Comparison of ENCODE assay signal across 23 cellular contexts in the genomic region with DNA sequence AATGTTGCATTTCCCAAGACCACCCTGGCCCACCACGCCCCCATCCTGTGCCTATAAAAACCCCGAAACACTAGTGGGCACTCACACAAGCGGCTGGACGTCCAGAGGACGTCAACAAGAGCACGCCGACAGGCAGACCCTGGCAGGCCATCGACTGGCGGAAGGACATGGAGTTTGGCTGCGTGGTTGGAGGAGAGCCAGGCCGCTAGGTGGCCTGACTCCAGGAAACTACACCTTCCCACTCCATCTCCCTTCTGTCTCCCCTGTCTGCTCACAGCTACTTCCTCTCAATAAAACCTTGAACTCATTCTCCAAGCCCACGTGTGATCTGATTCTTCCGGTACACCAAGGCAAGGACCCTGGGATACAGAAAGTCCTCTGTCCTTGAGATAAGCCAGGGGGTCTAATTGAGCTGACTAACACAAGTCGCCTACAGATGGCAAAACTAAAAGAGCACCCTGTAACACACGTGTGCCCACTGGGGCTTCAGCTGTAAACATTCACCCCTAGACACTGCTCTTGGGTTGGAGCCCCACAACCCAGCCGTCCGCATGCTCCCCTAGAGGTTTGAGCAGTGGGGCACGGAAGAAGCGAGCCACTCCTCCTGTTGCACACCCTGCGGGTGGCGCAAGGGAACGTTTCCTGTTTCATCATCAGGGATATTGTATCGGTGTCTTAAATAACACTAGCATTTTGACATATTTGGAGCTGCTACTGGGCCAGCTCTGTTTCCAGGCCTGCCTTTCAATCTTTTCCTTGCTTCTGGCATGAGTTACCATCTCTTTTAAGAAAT. TPM values are rescaled to one million over a fixed set of nuclear protein-coding genes. Genes with fewer than 3 reads are reported as not detected.
DNase-seq lines count a peak whose midpoint lies in the region; ATAC-seq and TF ChIP-seq lines count a peak whose summit lies in the region.
"Had no signal": no experiment of that assay in that cellular context is flagged by ENCODE, and none has a peak within 500 bp of the region (broad histone marks: within the 10 kb centered on the region; RNA-seq: fewer than 3 reads in every experiment).

No MANE protein-coding gene starts in this region.

- H3K27me3 Mint-ChIP-seq in endodermal cell (ENCODE audit: insufficient read depth): no peaks in the 10 kb centered on the region
- H3K27me3 Mint-ChIP-seq: activated CD4-positive, alpha-beta memory T cell treated with anti-CD3 and anti-CD28 coated beads for 36 hours; CD4-positive, alpha-beta T cell; stimulated activated naive B cell treated with anti-CD40 and anti-IgM and Interleukin-4, amounts not matched to agents 10 μg/mL and 1 μg/mL and 100 μg/mL, for 72 hours had no signal

- ATAC-seq in Right ventricle myocardium superior (ENCODE audit: poor library complexity): no peak
- ATAC-seq in left ventricle myocardium superior: no peak
- peak; percentile 43 to 71 for ATAC-seq in upper lobe of left lung (ENCODE audit: low FRiP score in 2 of 2)
- no peak for ATAC-seq in HG03135 (IDR thresholded peaks at IDR 0.05; ENCODE audit: unreplicated experiment)
- no peak for ATAC-seq in SK-N-SH treated with all-trans-retinoic acid at 6 μM for 48 hours
- no peak for ATAC-seq in gastroesophageal sphincter
- ATAC-seq: Panc1; stimulated activated naive B cell treated with anti-CD40 and anti-IgM and Interleukin-4, amounts not matched to agents 10 μg/mL and 1 μg/mL and 100 μg/mL, for 72 hours had no signal

- no peaks in the 10 kb centered on the region for H3K36me3 Mint-ChIP-seq in endodermal cell (ENCODE audit: low read depth)
- H3K36me3 Mint-ChIP-seq: activated CD4-positive, alpha-beta memory T cell treated with anti-CD3 and anti-CD28 coated beads for 36 hours; stimulated activated naive B cell treated with anti-CD40 and anti-IgM and Interleukin-4, amounts not matched to agents 10 μg/mL and 1 μg/mL and 100 μg/mL, for 72 hours had no signal

- H3K27ac ChIP-seq in endodermal cell (ENCODE audit: low read depth, low read length) (no peak overlapping the region), upper lobe of left lung (peak overlapping the region; percentile 20 to 75 (median 46)), gastroesophageal sphincter (no peak overlapping the region)
- H3K27ac ChIP-seq: transverse colon, WERI-Rb-1 had no signal

- WGBS in endodermal cell (ENCODE audit: insufficient coverage in 1 of 2, insufficient read length in 1 of 2), 2 experiments: 92 to 93% methylated on average over 15 to 23 of the region's 23 CpGs
- WGBS in upper lobe of left lung, 2 donors: 85 to 86% methylated on average over 22 to 23 of the region's 23 CpGs
- 81 to 89% methylated on average over 10 to 12 of the region's 23 CpGs for WGBS in gastroesophageal sphincter (ENCODE audit: low coverage in 1 of 2), 2 donors

- no peaks in the 10 kb centered on the region for H3K4me1 Mint-ChIP-seq in endodermal cell
- H3K4me1 Mint-ChIP-seq: stimulated activated naive B cell treated with anti-CD40 and anti-IgM and Interleukin-4, amounts not matched to agents 10 μg/mL and 1 μg/mL and 100 μg/mL, for 72 hours had no signal

- no peaks in the 10 kb centered on the region for H3K9me3 ChIP-seq in endodermal cell (ENCODE audit: control insufficient read depth, low read length)
- H3K9me3 ChIP-seq in upper lobe of left lung: peaks cover 0 to 4% (median 0%) of the 10 kb centered on the region in 4 donors
- H3K9me3 ChIP-seq in gastroesophageal sphincter: peaks cover 0 to 22% (median 0%) of the 10 kb centered on the region in 3 donors

- TF ChIP-seq POLR2A in upper lobe of left lung (IDR thresholded peaks at IDR 0.05) (no peak), gastroesophageal sphincter (IDR thresholded peaks at IDR 0.05) (no peak)

- no peak overlapping the region for H3K9ac ChIP-seq in endodermal cell (ENCODE audit: extremely low read depth, low read length, poor library complexity, severe bottlenecking)

- DNase-seq in Right ventricle myocardium superior: peak; percentile 74
- DNase-seq in left ventricle myocardium superior: no peak
- DNase-seq in NOMO-1 treated with dmso at 0.1 percent for 144 hours (lab: John Stamatoyannopoulos, UW; ENCODE audit: unreplicated experiment): peak; percentile 96
- DNase-seq in endodermal cell: peak; percentile 55
- DNase-seq in upper lobe of left lung: peak; percentile 10 to 72
- DNase-seq: activated CD4-positive, alpha-beta memory T cell treated with anti-CD3 and anti-CD28 coated beads for 36 hours; activated naive CD4-positive, alpha-beta T cell treated with Interleukin-2 at 50 U/mL for 16 hours; CD4-positive, alpha-beta T cell; cerebellar nuclear complex; DMS53; head of caudate nucleus; kidney; NCI-H524 treated with DMSO at 0.1 percent for 48 hours; stimulated activated naive B cell treated with anti-CD40 and anti-IgM and Interleukin-4, amounts not matched to agents 10 μg/mL and 1 μg/mL and 100 μg/mL, for 72 hours; transverse colon; WERI-Rb-1 had no signal

- no peak overlapping the region for H3K27ac Mint-ChIP-seq in endodermal cell
- H3K27ac Mint-ChIP-seq: activated CD4-positive, alpha-beta memory T cell treated with anti-CD3 and anti-CD28 coated beads for 36 hours; CD4-positive, alpha-beta T cell; stimulated activated naive B cell treated with anti-CD40 and anti-IgM and Interleukin-4, amounts not matched to agents 10 μg/mL and 1 μg/mL and 100 μg/mL, for 72 hours had no signal

- TF ChIP-seq CTCF in endodermal cell (conservative IDR thresholded peaks at IDR 0.05) (no peak), upper lobe of left lung (IDR thresholded peaks at IDR 0.05) (no peak), gastroesophageal sphincter (IDR thresholded peaks at IDR 0.05) (no peak)

- no peaks in the 10 kb centered on the region for H3K27me3 ChIP-seq in endodermal cell (ENCODE audit: control insufficient read depth, insufficient read depth, low read length, poor library complexity, severe bottlenecking)
- H3K27me3 ChIP-seq in upper lobe of left lung: no peaks in the 10 kb centered on the region
- H3K27me3 ChIP-seq in gastroesophageal sphincter: no peaks in the 10 kb centered on the region
- H3K27me3 ChIP-seq: transverse colon had no signal

- H3K36me3 ChIP-seq in endodermal cell (ENCODE audit: control insufficient read depth, insufficient read depth, low read length) (no peaks in the 10 kb centered on the region), upper lobe of left lung (no peaks in the 10 kb centered on the region), gastroesophageal sphincter (no peaks in the 10 kb centered on the region)
- H3K36me3 ChIP-seq: transverse colon, WERI-Rb-1 had no signal

- H3K4me3 ChIP-seq in endodermal cell (ENCODE audit: low read length) (no peak overlapping the region), upper lobe of left lung (no peak overlapping the region), gastroesophageal sphincter (no peak overlapping the region)
- H3K4me3 ChIP-seq: transverse colon had no signal

- TF ChIP-seq EP300 in upper lobe of left lung (IDR thresholded peaks at IDR 0.05): no peak
- no peak for TF ChIP-seq EP300 in gastroesophageal sphincter (IDR thresholded peaks at IDR 0.05)

- no peaks in the 10 kb centered on the region for H3K9me3 Mint-ChIP-seq in endodermal cell

- H3K4me1 ChIP-seq in endodermal cell (ENCODE audit: control insufficient read depth, insufficient read depth, low read length): no peaks in the 10 kb centered on the region
- H3K4me1 ChIP-seq in upper lobe of left lung: no peaks in the 10 kb centered on the region
- no peaks in the 10 kb centered on the region for H3K4me1 ChIP-seq in gastroesophageal sphincter

- no peak overlapping the region for H3K4me3 Mint-ChIP-seq in endodermal cell
- H3K4me3 Mint-ChIP-seq: activated CD4-positive, alpha-beta memory T cell treated with anti-CD3 and anti-CD28 coated beads for 36 hours; CD4-positive, alpha-beta T cell; stimulated activated naive B cell treated with anti-CD40 and anti-IgM and Interleukin-4, amounts not matched to agents 10 μg/mL and 1 μg/mL and 100 μg/mL, for 72 hours had no signal

- intact Hi-C loops in Right ventricle myocardium superior (cut with DNase I) (no loop called here), left ventricle myocardium superior (cut with micrococcal nuclease) (no loop called here)

TF ChIP-seq in SK-N-SH treated with all-trans-retinoic acid at 6 μM for 48 hours, 23 proteins besides CTCF, POLR2A, EP300 and RAD21 (continues in another document):
- TF ChIP-seq ZNF565 (CRISPR knock-in tag; conservative IDR thresholded peaks at IDR 0.05; ENCODE audit: low read depth): no peak
- TF ChIP-seq OSR1 (CRISPR knock-in tag; IDR thresholded peaks at IDR 0.05): no peak
- no peak for TF ChIP-seq CREB5 (CRISPR knock-in tag; IDR thresholded peaks at IDR 0.05; ENCODE audit: low read depth)
- TF ChIP-seq SNAI2 (CRISPR knock-in tag; IDR thresholded peaks at IDR 0.05): no peak
- TF ChIP-seq TCF4 (CRISPR knock-in tag; IDR thresholded peaks at IDR 0.05; ENCODE audit: borderline replicate concordance): no peak
- no peak for TF ChIP-seq TOX (CRISPR knock-in tag; IDR thresholded peaks at IDR 0.05; ENCODE audit: borderline replicate concordance)
- TF ChIP-seq, protein P1, sequence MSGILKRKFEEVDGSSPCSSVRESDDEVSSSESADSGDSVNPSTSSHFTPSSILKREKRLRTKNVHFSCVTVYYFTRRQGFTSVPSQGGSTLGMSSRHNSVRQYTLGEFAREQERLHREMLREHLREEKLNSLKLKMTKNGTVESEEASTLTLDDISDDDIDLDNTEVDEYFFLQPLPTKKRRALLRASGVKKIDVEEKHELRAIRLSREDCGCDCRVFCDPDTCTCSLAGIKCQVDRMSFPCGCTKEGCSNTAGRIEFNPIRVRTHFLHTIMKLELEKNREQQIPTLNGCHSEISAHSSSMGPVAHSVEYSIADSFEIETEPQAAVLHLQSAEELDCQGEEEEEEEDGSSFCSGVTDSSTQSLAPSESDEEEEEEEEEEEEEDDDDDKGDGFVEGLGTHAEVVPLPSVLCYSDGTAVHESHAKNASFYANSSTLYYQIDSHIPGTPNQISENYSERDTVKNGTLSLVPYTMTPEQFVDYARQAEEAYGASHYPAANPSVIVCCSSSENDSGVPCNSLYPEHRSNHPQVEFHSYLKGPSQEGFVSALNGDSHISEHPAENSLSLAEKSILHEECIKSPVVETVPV (CRISPR knock-in tag; IDR thresholded peaks at IDR 0.05): no peak

RNA-seq across cellular contexts. Expression of gene TAF11L2, which starts 54.5 kb away (rescaled TPM):
- total RNA-seq in Right ventricle myocardium superior: not detected
- not detected for total RNA-seq in left ventricle myocardium superior
- not detected for total RNA-seq in endodermal cell
- not detected for polyA plus RNA-seq in endodermal cell (2013, experiment 1 of 2)
- polyA plus RNA-seq in endodermal cell (2013, experiment 2 of 2): not detected
- not detected for total RNA-seq in upper lobe of left lung
- not detected for total RNA-seq in gastroesophageal sphincter
- total RNA-seq: activated CD4-positive, alpha-beta memory T cell treated with anti-CD3 and anti-CD28 coated beads for 36 hours; aorta; CD4-positive, alpha-beta T cell; kidney; mononuclear cell; T-helper 1 cell treated with Interleukin-12 subunit alpha and Interleukin-12 subunit beta and Interleukin-4 antibody, amounts not matched to agents 30 ng/mL and 1 ng/mL, for 36 hours; transverse colon had no signal
- polyA plus RNA-seq: aorta had no signal

Comparison
In these comparisons a context has a peak if more than half of its experiments do, and no peak if none do; other contexts are left out.
1. ATAC-seq: peak in upper lobe of left lung (2 of 2); none in Right ventricle myocardium superior (single experiment), left ventricle myocardium superior (single experiment), HG03135 (single experiment), SK-N-SH treated with all-trans-retinoic acid at 6 μM for 48 hours (single experiment) and gastroesophageal sphincter (single experiment).
2. H3K27ac ChIP-seq: peak in upper lobe of left lung (4 of 4); none in endodermal cell (single experiment) and gastroesophageal sphincter (0 of 4).